14 cellular contexts compared by ENCODE assay signal in genomic region chr16:1158456-1159324, GRCh38. TPM values are rescaled to one million over a fixed set of nuclear protein-coding genes. Genes with fewer than 3 reads are reported as not detected.
DNase-seq lines count a peak whose midpoint lies in the region; ATAC-seq and TF ChIP-seq lines count a peak whose summit lies in the region.
"Had no signal": no experiment of that assay in that cellular context is flagged by ENCODE, and none has a peak within 500 bp of the region (broad histone marks: within the 10 kb centered on the region; RNA-seq: fewer than 3 reads in every experiment).

No MANE protein-coding gene starts in this region.

- H3K27me3 ChIP-seq in heart left ventricle = peaks cover 22 to 76% (median 33%) of the 10 kb centered on the region in 9 donors
- no peaks in the 10 kb centered on the region for H3K27me3 ChIP-seq in parathyroid adenoma (ENCODE audit: control insufficient read depth, insufficient read depth, low read length)

- H3K36me3 ChIP-seq in heart left ventricle = no peaks in the 10 kb centered on the region
- H3K36me3 ChIP-seq in parathyroid adenoma (ENCODE audit: control insufficient read depth, insufficient read depth, low read length) = no peaks in the 10 kb centered on the region

- H3K9me3 ChIP-seq in heart left ventricle (no peaks in the 10 kb centered on the region), parathyroid adenoma (ENCODE audit: control insufficient read depth, low read length) (no peaks in the 10 kb centered on the region)

- TF ChIP-seq CTCF in heart left ventricle (IDR thresholded peaks at IDR 0.05) = no peak
- no peak for TF ChIP-seq CTCF in parathyroid adenoma (IDR thresholded peaks at IDR 0.05)
- TF ChIP-seq CTCF in progenitor cell of endocrine pancreas (IDR thresholded peaks at IDR 0.05; ENCODE audit: unreplicated experiment) = no peak

- intact Hi-C loops in heart left ventricle (cut with DNase I) = no loop called here

- H3K4me3 ChIP-seq in heart left ventricle = peak overlapping the region in 2 of 12 donors; percentile 10 to 25
- H3K4me3 ChIP-seq in parathyroid adenoma (ENCODE audit: low read depth, low read length) = no peak overlapping the region

- no peak for DNase-seq in stimulated activated naive CD8-positive, alpha-beta T cell treated with anti-CD3 and anti-CD28 coated beads, Interleukin-15, amount 100 ng/mL, for 72 hours
- DNase-seq in stimulated activated naive CD8-positive, alpha-beta T cell treated with anti-CD3 and anti-CD28 coated beads, Interleukin-15, Interleukin-2, amounts not matched to agents 100 U/mL and 50 U/mL, for 24 hours = no peak
- DNase-seq in heart left ventricle (peak; percentile 80 to 90 (median 83)), progenitor cell of endocrine pancreas (ENCODE audit: low spot score, unreplicated experiment) (no peak)
- DNase-seq in activated CD8-positive, alpha-beta memory T cell treated with anti-CD3 and anti-CD28 coated beads, Interleukin-2, amount 50 U/mL, for 4 hours = no peak
- DNase-seq: cerebellar nuclear complex, NCI-H526, RPMI8226, T1000 had no signal

- H3K27ac ChIP-seq in heart left ventricle (peak overlapping the region in 10 of 12 donors; percentile 25 to 90 (median 74)), parathyroid adenoma (peak overlapping the region; percentile 100)

- peak overlapping the region; percentile 80 for H3K9ac ChIP-seq in parathyroid adenoma

- peaks cover 47% of the 10 kb centered on the region for H3K27me3 Mint-ChIP-seq in stimulated activated naive CD8-positive, alpha-beta T cell treated with anti-CD3 and anti-CD28 coated beads, Interleukin-15, amount 100 ng/mL, for 72 hours
- H3K27me3 Mint-ChIP-seq in progenitor cell of endocrine pancreas = peaks cover 3% of the 10 kb centered on the region
- H3K27me3 Mint-ChIP-seq: activated naive CD4-positive, alpha-beta T cell treated with anti-CD3 and anti-CD28 coated beads, Interleukin-2, amount 50 U/mL, for 24 hours had no signal

- H3K4me3 Mint-ChIP-seq in stimulated activated naive CD8-positive, alpha-beta T cell treated with anti-CD3 and anti-CD28 coated beads, Interleukin-15, amount 100 ng/mL, for 72 hours = no peak overlapping the region
- no peak overlapping the region for H3K4me3 Mint-ChIP-seq in progenitor cell of endocrine pancreas (ENCODE audit: low read depth)
- H3K4me3 Mint-ChIP-seq: activated naive CD4-positive, alpha-beta T cell treated with anti-CD3 and anti-CD28 coated beads, Interleukin-2, amount 50 U/mL, for 24 hours had no signal

- no peaks in the 10 kb centered on the region for H3K4me1 Mint-ChIP-seq in stimulated activated naive CD8-positive, alpha-beta T cell treated with anti-CD3 and anti-CD28 coated beads, Interleukin-15, amount 100 ng/mL, for 72 hours
- peaks cover 13% of the 10 kb centered on the region for H3K4me1 Mint-ChIP-seq in progenitor cell of endocrine pancreas (ENCODE audit: low read depth)
- H3K4me1 Mint-ChIP-seq: activated naive CD4-positive, alpha-beta T cell treated with anti-CD3 and anti-CD28 coated beads, Interleukin-2, amount 50 U/mL, for 24 hours had no signal

- peaks cover 0 to 45% (median 10%) of the 10 kb centered on the region in 12 donors for H3K4me1 ChIP-seq in heart left ventricle
- H3K4me1 ChIP-seq in parathyroid adenoma = peaks cover 44% of the 10 kb centered on the region

- 45 to 58% (median 48%) methylated on average over 13 to 65 of the region's 65 CpGs for WGBS in heart left ventricle, 4 donors

- peaks cover 17% of the 10 kb centered on the region for H3K79me2 ChIP-seq in parathyroid adenoma

- no peak for TF ChIP-seq POLR2A in heart left ventricle (IDR thresholded peaks at IDR 0.05)

- H3K27ac Mint-ChIP-seq in stimulated activated naive CD8-positive, alpha-beta T cell treated with anti-CD3 and anti-CD28 coated beads, Interleukin-15, amount 100 ng/mL, for 72 hours = no peak overlapping the region
- H3K27ac Mint-ChIP-seq in progenitor cell of endocrine pancreas = no peak overlapping the region
- H3K27ac Mint-ChIP-seq: activated naive CD4-positive, alpha-beta T cell treated with anti-CD3 and anti-CD28 coated beads, Interleukin-2, amount 50 U/mL, for 24 hours had no signal

- peak overlapping the region; percentile 47 for H3K4me2 ChIP-seq in parathyroid adenoma (ENCODE audit: low read length)

- no peaks in the 10 kb centered on the region for H3K9me3 Mint-ChIP-seq in stimulated activated naive CD8-positive, alpha-beta T cell treated with anti-CD3 and anti-CD28 coated beads, Interleukin-15, amount 100 ng/mL, for 72 hours
- no peaks in the 10 kb centered on the region for H3K9me3 Mint-ChIP-seq in progenitor cell of endocrine pancreas (ENCODE audit: low read depth)
- H3K9me3 Mint-ChIP-seq: activated naive CD4-positive, alpha-beta T cell treated with anti-CD3 and anti-CD28 coated beads, Interleukin-2, amount 50 U/mL, for 24 hours had no signal

- H3K36me3 Mint-ChIP-seq in progenitor cell of endocrine pancreas (ENCODE audit: insufficient read depth) = peaks cover 1% of the 10 kb centered on the region
- H3K36me3 Mint-ChIP-seq: activated naive CD4-positive, alpha-beta T cell treated with anti-CD3 and anti-CD28 coated beads, Interleukin-2, amount 50 U/mL, for 24 hours had no signal

- peak; percentile 56 for ATAC-seq in stimulated activated naive CD8-positive, alpha-beta T cell treated with anti-CD3 and anti-CD28 coated beads, Interleukin-15, amount 100 ng/mL, for 72 hours
- no peak for ATAC-seq in stimulated activated naive CD8-positive, alpha-beta T cell treated with anti-CD3 and anti-CD28 coated beads, Interleukin-15, Interleukin-2, amounts not matched to agents 100 U/mL and 50 U/mL, for 24 hours
- ATAC-seq in heart left ventricle = peak in 2 of 4 donors; percentile 35 to 41
- ATAC-seq in HG03442 (IDR thresholded peaks at IDR 0.05; ENCODE audit: unreplicated experiment) = no peak
- no peak for ATAC-seq in HG03108 (IDR thresholded peaks at IDR 0.05; ENCODE audit: unreplicated experiment)
- ATAC-seq: esophagus mucosa had no signal

- peak overlapping the region; percentile 74 for H2AFZ ChIP-seq in parathyroid adenoma

RNA-seq across cellular contexts. Expression of gene CACNA1H, which starts 5.8 kb away (rescaled TPM):
- total RNA-seq in heart left ventricle (10 to 100 TPM in 2 of 9 donors, 1 to 10 TPM in 7; 1.6 to 14.6 (median 2.6) TPM), progenitor cell of endocrine pancreas (42.3 and 42.8 TPM in 2 replicates)
- 1 to 10 TPM; 5.3 to 6.2 TPM for polyA plus RNA-seq in heart left ventricle

Comparison
In these comparisons a context has a peak if more than half of its experiments do, and no peak if none do; other contexts are left out.
1. DNase-seq: peak in heart left ventricle (5 of 5); none in stimulated activated naive CD8-positive, alpha-beta T cell treated with anti-CD3 and anti-CD28 coated beads, Interleukin-15, amount 100 ng/mL, for 72 hours (0 of 2), stimulated activated naive CD8-positive, alpha-beta T cell treated with anti-CD3 and anti-CD28 coated beads, Interleukin-15, Interleukin-2, amounts not matched to agents 100 U/mL and 50 U/mL, for 24 hours (single experiment), progenitor cell of endocrine pancreas (single experiment) and activated CD8-positive, alpha-beta memory T cell treated with anti-CD3 and anti-CD28 coated beads, Interleukin-2, amount 50 U/mL, for 4 hours (single experiment).